1 cellular context compared by ENCODE assay signal in genomic region chr10:52616420-52616764, GRCh38.
TF ChIP-seq lines count a peak whose summit lies in the region.

No MANE protein-coding gene starts in this region.

TF ChIP-seq in SK-N-SH, 30 proteins besides CTCF, POLR2A, EP300 and RAD21 (continued from another document):
- TF ChIP-seq, protein P1, sequence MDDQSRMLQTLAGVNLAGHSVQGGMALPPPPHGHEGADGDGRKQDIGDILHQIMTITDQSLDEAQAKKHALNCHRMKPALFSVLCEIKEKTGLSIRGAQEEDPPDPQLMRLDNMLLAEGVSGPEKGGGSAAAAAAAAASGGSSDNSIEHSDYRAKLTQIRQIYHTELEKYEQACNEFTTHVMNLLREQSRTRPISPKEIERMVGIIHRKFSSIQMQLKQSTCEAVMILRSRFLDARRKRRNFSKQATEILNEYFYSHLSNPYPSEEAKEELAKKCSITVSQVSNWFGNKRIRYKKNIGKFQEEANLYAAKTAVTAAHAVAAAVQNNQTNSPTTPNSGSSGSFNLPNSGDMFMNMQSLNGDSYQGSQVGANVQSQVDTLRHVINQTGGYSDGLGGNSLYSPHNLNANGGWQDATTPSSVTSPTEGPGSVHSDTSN (IDR thresholded peaks at IDR 0.05): no peak
- TF ChIP-seq, protein P2, sequence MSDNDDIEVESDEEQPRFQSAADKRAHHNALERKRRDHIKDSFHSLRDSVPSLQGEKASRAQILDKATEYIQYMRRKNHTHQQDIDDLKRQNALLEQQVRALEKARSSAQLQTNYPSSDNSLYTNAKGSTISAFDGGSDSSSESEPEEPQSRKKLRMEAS (IDR thresholded peaks at IDR 0.05; ENCODE audit: low read depth): no peak
- no peak for TF ChIP-seq RXRA (IDR thresholded peaks at IDR 0.05; ENCODE audit: borderline replicate concordance, low read depth)
- no peak for TF ChIP-seq RCOR1 (IDR thresholded peaks at IDR 0.05; ENCODE audit: low read length)
- no peak for TF ChIP-seq RFX5 (IDR thresholded peaks at IDR 0.05; ENCODE audit: low read length)
- no peak for TF ChIP-seq NFIC (IDR thresholded peaks at IDR 0.05; ENCODE audit: borderline replicate concordance)
- no peak for TF ChIP-seq GATA2 (CRISPR knock-in tag; IDR thresholded peaks at IDR 0.05)
- TF ChIP-seq YY1 (IDR thresholded peaks at IDR 0.05; ENCODE audit: low read depth): no peak
- no peak for TF ChIP-seq TEAD4 (IDR thresholded peaks at IDR 0.05; ENCODE audit: borderline replicate concordance, insufficient read depth)
- TF ChIP-seq USF2 (IDR thresholded peaks at IDR 0.05; ENCODE audit: borderline replicate concordance, low read depth, low read length): no peak
